1 cellular context compared by ENCODE assay signal in genomic region chr5:76401801-76402250, GRCh38.
TF ChIP-seq lines count a peak whose summit lies in the region.

No MANE protein-coding gene starts in this region.

TF ChIP-seq in HepG2, 621 proteins besides CTCF, POLR2A, EP300 and RAD21 (continued from another document):
- no peak for TF ChIP-seq BCL3 (CRISPR knock-in tag; IDR thresholded peaks at IDR 0.05)
- TF ChIP-seq BORCS8-MEF2B (CRISPR knock-in tag; IDR thresholded peaks at IDR 0.05), result no peak
- no peak for TF ChIP-seq FOXP1 (IDR thresholded peaks at IDR 0.05)
- TF ChIP-seq FOXP1 (CRISPR knock-in tag; IDR thresholded peaks at IDR 0.05), result no peak
- TF ChIP-seq THRA (CRISPR knock-in tag; IDR thresholded peaks at IDR 0.05; ENCODE audit: borderline replicate concordance), result no peak
